ENCODE assay signal across 8 cellular contexts in genomic region chr13:32001392-32001768, GRCh38. TPM values are rescaled to one million over a fixed set of nuclear protein-coding genes. Genes with fewer than 3 reads are reported as not detected.
DNase-seq lines count a peak whose midpoint lies in the region; ATAC-seq and TF ChIP-seq lines count a peak whose summit lies in the region.

No MANE protein-coding gene starts in this region.

- no peak overlapping the region for H3K4me3 Mint-ChIP-seq in type B pancreatic cell
- no peak overlapping the region for H3K4me3 Mint-ChIP-seq in CD8-positive, alpha-beta T cell

- H3K4me1 ChIP-seq in adrenal gland (replicated peaks in 1 of 2) = no peaks in the 10 kb centered on the region
- no peaks in the 10 kb centered on the region for H3K4me1 ChIP-seq in CD8-positive, alpha-beta T cell (ENCODE audit: insufficient read depth, low read length)

- H3K9me3 ChIP-seq in adrenal gland (replicated peaks in 1 of 3) = no peaks in the 10 kb centered on the region
- H3K9me3 ChIP-seq in CD8-positive, alpha-beta T cell (ENCODE audit: low read length) = no peaks in the 10 kb centered on the region

- no peaks in the 10 kb centered on the region for H3K36me3 Mint-ChIP-seq in type B pancreatic cell
- H3K36me3 Mint-ChIP-seq in CD8-positive, alpha-beta T cell = no peaks in the 10 kb centered on the region

- no peaks in the 10 kb centered on the region for H3K9me3 Mint-ChIP-seq in type B pancreatic cell
- no peaks in the 10 kb centered on the region for H3K9me3 Mint-ChIP-seq in CD8-positive, alpha-beta T cell

- peak; percentile 86 for ATAC-seq in Right ventricle myocardium inferior
- ATAC-seq in CD8-positive, alpha-beta T cell = no peak

- no peak for TF ChIP-seq POLR2A in adrenal gland (IDR thresholded peaks at IDR 0.05)

- CTCF ChIA-PET in CD8-positive, alpha-beta T cell (lab: Charles Lee) = no interaction called here

- peaks cover 5% of the 10 kb centered on the region for H3K4me1 Mint-ChIP-seq in type B pancreatic cell (ENCODE audit: unreplicated experiment)
- H3K4me1 Mint-ChIP-seq in CD8-positive, alpha-beta T cell (ENCODE audit: low read depth) = no peaks in the 10 kb centered on the region

- H3K36me3 ChIP-seq in adrenal gland (replicated peaks in 1 of 2) = no peaks in the 10 kb centered on the region
- no peaks in the 10 kb centered on the region for H3K36me3 ChIP-seq in CD8-positive, alpha-beta T cell (ENCODE audit: insufficient read depth, low read length)

- H3K27me3 Mint-ChIP-seq in type B pancreatic cell = no peaks in the 10 kb centered on the region
- no peaks in the 10 kb centered on the region for H3K27me3 Mint-ChIP-seq in CD8-positive, alpha-beta T cell (ENCODE audit: low read depth)

- H3K27ac Mint-ChIP-seq in type B pancreatic cell = no peak overlapping the region
- no peak overlapping the region for H3K27ac Mint-ChIP-seq in CD8-positive, alpha-beta T cell

- no peak overlapping the region for H3K27ac ChIP-seq in adrenal gland
- no peak overlapping the region for H3K27ac ChIP-seq in CD8-positive, alpha-beta T cell (ENCODE audit: low read depth, low read length)

- no peaks in the 10 kb centered on the region for H3K27me3 ChIP-seq in adrenal gland
- no peaks in the 10 kb centered on the region for H3K27me3 ChIP-seq in CD8-positive, alpha-beta T cell (ENCODE audit: insufficient read depth, low read length)

- WGBS in adrenal gland, 4 donors = 56 to 100% (median 66%) methylated on average over 1 of the region's 1 CpG

- intact Hi-C loops in Right ventricle myocardium inferior (cut with DNase I) (no loop called here), cardiac septum (cut with DNase I) (no loop called here), adrenal gland (cut with DNase I) (no loop called here)
- intact Hi-C loops in CD8-positive, alpha-beta T cell (cut with DNase I, micrococcal nuclease) = no loop called here

- no peak overlapping the region for H3K4me3 ChIP-seq in LNCaP clone FGC (ENCODE audit: low read depth, low read length)
- H3K4me3 ChIP-seq in adrenal gland = no peak overlapping the region
- no peak overlapping the region for H3K4me3 ChIP-seq in CD8-positive, alpha-beta T cell (ENCODE audit: low read depth, low read length)

- peak; percentile 47 for TF ChIP-seq CTCF in LNCaP clone FGC (IDR thresholded peaks at IDR 0.05; ENCODE audit: control insufficient read depth, extremely low read depth, insufficient read depth)
- peak; percentile 46 to 56 (median 51) for TF ChIP-seq CTCF in adrenal gland (IDR thresholded peaks at IDR 0.05)
- peak; percentile 70 for TF ChIP-seq CTCF in type B pancreatic cell (conservative IDR thresholded peaks at IDR 0.05)
- TF ChIP-seq CTCF in CD8-positive, alpha-beta T cell (IDR thresholded peaks at IDR 0.05) = no peak

- POLR2A ChIA-PET in CD8-positive, alpha-beta T cell (lab: Charles Lee) = no interaction called here

- DNase-seq in Right ventricle myocardium inferior (ENCODE audit: missing footprints) (no peak), cardiac septum (ENCODE audit: low spot score) (no peak), H4 (ENCODE audit: low spot score) (peak; percentile 35), LNCaP clone FGC (ENCODE audit: low read depth) (no peak), adrenal gland (peak in 2 of 7 donors; percentile 17 to 24), iPS DF 19.7 (ENCODE audit: low read depth, low spot score) (peak; percentile 25), type B pancreatic cell (ENCODE audit: extremely low spot score, unreplicated experiment) (no peak)
- DNase-seq in CD8-positive, alpha-beta T cell = no peak

RNA-seq across cellular contexts. Expression of gene FRY, which starts 30.2 kb away (rescaled TPM):
- total RNA-seq in Right ventricle myocardium inferior (146 TPM), cardiac septum (202 TPM), adrenal gland (10 to 100 TPM in 3 of 8 donors, 1 to 10 TPM in 5; 2.1 to 17.2 (median 9.0) TPM), type B pancreatic cell (ENCODE audit: low replicate concordance) (11.4 and 13.4 TPM in 2 replicates)
- total RNA-seq in H4 (2014; rRNA removed; shearing (Covaris generic)) = 3.5 and 16.8 TPM in 2 replicates
- 1 to 10 TPM; 1.5 to 6.1 (median 3.1) TPM for polyA plus RNA-seq in adrenal gland
- total RNA-seq in CD8-positive, alpha-beta T cell = 1 to 10 TPM; 1.7 to 4.2 TPM

Comparison
In these comparisons a context has a peak if more than half of its experiments do, and no peak if none do; other contexts are left out.
1. DNase-seq: peak in H4 (single experiment) and iPS DF 19.7 (single experiment); none in Right ventricle myocardium inferior (single experiment), cardiac septum (single experiment), LNCaP clone FGC (single experiment), type B pancreatic cell (single experiment) and CD8-positive, alpha-beta T cell (0 of 7).